21 cellular contexts compared by ENCODE assay signal in the genomic region with DNA sequence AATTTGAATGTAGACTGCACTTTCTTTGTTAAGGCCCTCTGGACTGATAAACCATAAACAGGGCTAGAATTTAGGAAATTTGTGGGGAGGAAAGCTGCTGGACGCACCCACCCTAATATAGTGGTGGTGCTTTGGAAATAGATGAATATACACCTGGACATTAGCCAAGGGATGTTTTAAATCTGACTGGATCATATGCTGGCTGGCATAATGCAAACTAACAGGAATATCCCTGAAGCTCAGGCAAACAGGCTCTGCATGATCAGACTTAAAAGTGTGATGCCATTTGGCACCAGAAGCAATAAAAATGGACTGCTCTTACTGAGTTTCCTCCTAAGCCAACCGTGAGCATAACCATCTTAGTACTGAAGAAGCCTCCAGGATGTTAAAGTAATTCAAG.
A peak's percentile ranks its signal among the peaks of the same experiment; 100 is the strongest.
DNase-seq lines count a peak whose midpoint lies in the region; ATAC-seq, FAIRE-seq and TF ChIP-seq lines count a peak whose summit lies in the region.
"Had no signal": no experiment of that assay in that cellular context is flagged by ENCODE, and none has a peak within 500 bp of the region (broad histone marks: within the 10 kb centered on the region; RNA-seq: fewer than 3 reads in every experiment).

No MANE protein-coding gene starts in this region.

- no peak overlapping the region for H2BK5ac ChIP-seq in IMR-90 (ENCODE audit: low read depth, low read length, poor library complexity, severe bottlenecking)

- H3K4me1 ChIP-seq in A549 (no peaks in the 10 kb centered on the region), IMR-90 (ENCODE audit: control insufficient read depth, insufficient read depth, low read length) (peaks cover 3% of the 10 kb centered on the region; the same call in 1 of the 2 replicates), right lobe of liver (no peaks in the 10 kb centered on the region)

- CTCF ChIA-PET in A549 (lab: Yijun Ruan, JAX): no interaction called here
- CTCF ChIA-PET in IMR-90 (lab: Yijun Ruan, JAX): no interaction called here

- H2BK120ac ChIP-seq in IMR-90 (ENCODE audit: low read depth, low read length): no peak overlapping the region

- no peak for TF ChIP-seq RAD21 in A549 (conservative IDR thresholded peaks at IDR 0.05 in 1 of 2, IDR thresholded peaks at IDR 0.05 in 1 of 2)
- no peak for TF ChIP-seq RAD21 in IMR-90 (IDR thresholded peaks at IDR 0.05; ENCODE audit: low read length)

- H2AFZ ChIP-seq in IMR-90 (replicated peaks; ENCODE audit: low read length, poor library complexity): no peak overlapping the region

- H4K91ac ChIP-seq in IMR-90 (ENCODE audit: insufficient read depth, low read depth, low read length): no peak overlapping the region

- H3K27me3 ChIP-seq in IMR-90 (ENCODE audit: control insufficient read depth, insufficient read depth, low read length): no peaks in the 10 kb centered on the region
- no peaks in the 10 kb centered on the region for H3K27me3 ChIP-seq in right lobe of liver

- no peak overlapping the region for H3K18ac ChIP-seq in IMR-90 (ENCODE audit: low read depth, low read length)

- no peak overlapping the region for H3K4ac ChIP-seq in IMR-90 (ENCODE audit: low read depth, low read length)

- WGBS in A549 (ENCODE audit: missing lambda C conversion rate): 31% methylated on average over 2 of the region's 2 CpGs
- WGBS in IMR-90 (ENCODE audit: extremely low coverage in 2 of 2, insufficient read length in 1 of 2), 2 experiments: no CpG with 5 or more reads among the region's 2 CpGs
- 27% methylated on average over 2 of the region's 2 CpGs for WGBS in right lobe of liver (ENCODE audit: insufficient coverage, low coverage, low lambda C conversion rate, missing lambda C conversion rate)

- dilution Hi-C loops in IMR-90 (cut with HindIII; ENCODE audit: low sequenced_read_pairs, unreplicated experiment): no loop called here

- H3K79me1 ChIP-seq in IMR-90 (ENCODE audit: low read depth in 1 of 2, low read length in 2 of 2): no peaks in the 10 kb centered on the region

- intact Hi-C loops in IMR-90 (cut with micrococcal nuclease) (no loop called here), right lobe of liver (cut with DNase I) (no loop called here)

- H2AK5ac ChIP-seq in IMR-90 (ENCODE audit: low read depth, low read length): no peak overlapping the region

- H3K36me3 ChIP-seq in IMR-90 (ENCODE audit: control insufficient read depth, insufficient read depth, low read length): no peaks in the 10 kb centered on the region
- no peaks in the 10 kb centered on the region for H3K36me3 ChIP-seq in right lobe of liver

- H3K9me3 ChIP-seq in A549 (0 out of 3 replicates have a peak, but pooled peaks cover 12% of the 10 kb centered on the region), IMR-90 (ENCODE audit: control insufficient read depth, insufficient read depth, low read length) (no peaks in the 10 kb centered on the region), right lobe of liver (no peaks in the 10 kb centered on the region)

- TF ChIP-seq EP300 in A549 (IDR thresholded peaks at IDR 0.05): no peak

- peak overlapping the region in 1 of 2 experiments; percentile 54; a peak in 2 of 6 replicates for H3K27ac ChIP-seq in A549
- H3K27ac ChIP-seq in IMR-90 (ENCODE audit: insufficient read depth, low read length): no peak overlapping the region
- no peak overlapping the region for H3K27ac ChIP-seq in right lobe of liver
- H3K27ac ChIP-seq: HL-60 had no signal

- POLR2A ChIA-PET in A549 (lab: Yijun Ruan, JAX) (no interaction called here), IMR-90 (lab: Charles Lee; ENCODE audit: unreplicated experiment) (no interaction called here)

- H3K9me1 ChIP-seq in IMR-90 (ENCODE audit: insufficient read depth, low read length): no peaks in the 10 kb centered on the region

- H3K4me2 ChIP-seq in A549 (0 out of 3 replicates have a peak overlapping the region, but pooled peaks have one; percentile 40), IMR-90 (ENCODE audit: low read depth, low read length) (no peak overlapping the region)

- H2BK20ac ChIP-seq in IMR-90 (ENCODE audit: low read depth, low read length): no peak overlapping the region

- no peak for DNase-seq in A549 (ENCODE audit: low read depth in 1 of 2, low spot score in 1 of 2)
- DNase-seq in IMR-90: peak; percentile 2
- DNase-seq in astrocyte of the spinal cord (ENCODE audit: low read depth, low spot score): peak; percentile 29
- peak; percentile 22 for DNase-seq in iris pigment epithelial cell (ENCODE audit: low read depth)
- no peak for DNase-seq in HPDE6-E6E7 (ENCODE audit: extremely low spot score)
- DNase-seq in right lobe of liver: no peak
- no peak for DNase-seq in AG20443 (ENCODE audit: low spot score)
- no peak for DNase-seq in activated CD4-positive, alpha-beta T cell treated with anti-CD3 and anti-CD28 coated beads for 48 hours
- DNase-seq: AML-193; CD4-positive, CD25-positive, alpha-beta regulatory T cell; MM.1S; NCI-H1105 treated with DMSO at 0.1 percent for 48 hours; NCI-H187 treated with DMSO at 0.1 percent for 48 hours; NCI-H2171; NCI-H510A treated with DMSO at 0.1 percent for 48 hours; OCI-M1; T-cell had no signal

- no peak overlapping the region for H3K4me3 ChIP-seq in A549
- H3K4me3 ChIP-seq in IMR-90 (ENCODE audit: insufficient read depth, low read depth, low read length): no peak overlapping the region
- H3K4me3 ChIP-seq in astrocyte of the spinal cord (ENCODE audit: low read depth, low read length): no peak overlapping the region
- no peak overlapping the region for H3K4me3 ChIP-seq in right lobe of liver

- TF ChIP-seq POLR2A in A549 (IDR thresholded peaks at IDR 0.05; ENCODE audit: low read length) (no peak), IMR-90 (IDR thresholded peaks at IDR 0.05; ENCODE audit: low read depth, low read length) (no peak), right lobe of liver (IDR thresholded peaks at IDR 0.05) (no peak)

- FAIRE-seq in A549 (lab: Jason Lieb, UNC): no peak
- FAIRE-seq: G401.6, GM12891, HepG2 had no signal

- no peak overlapping the region for H3K14ac ChIP-seq in IMR-90 (replicated peaks; ENCODE audit: low read depth, low read length)

- H4K20me1 ChIP-seq in IMR-90 (ENCODE audit: insufficient read depth, low read length): no peaks in the 10 kb centered on the region

- ATAC-seq in A549 (no peak), IMR-90 (ENCODE audit: low read depth) (no peak), right lobe of liver (no peak)
- ATAC-seq: HepG2, T-cell had no signal

- TF ChIP-seq CTCF in A549 (IDR thresholded peaks at IDR 0.05) (no peak), IMR-90 (conservative IDR thresholded peaks at IDR 0.05; ENCODE audit: low read depth, low read length) (no peak), astrocyte of the spinal cord (IDR thresholded peaks at IDR 0.05; ENCODE audit: low read depth, low read length) (no peak), right lobe of liver (IDR thresholded peaks at IDR 0.05) (no peak)

- no peak overlapping the region for H4K5ac ChIP-seq in IMR-90 (ENCODE audit: low read depth, low read length)

- H3K9ac ChIP-seq in IMR-90 (ENCODE audit: low read depth, low read length): no peak overlapping the region

- BruUV-seq in IMR-90 (replicated peaks; lab: Mats Ljungman, UMichigan): no TSS peak

- in situ Hi-C loops in IMR-90 (cut with MboI; ENCODE audit: low sequenced_read_pairs) (no loop called here), astrocyte of the spinal cord (cut with HindIII; ENCODE audit: low sequenced_read_pairs) (no loop called here)

- no peak overlapping the region for H4K8ac ChIP-seq in IMR-90 (ENCODE audit: low read depth in 2 of 2, low read length in 2 of 2)

- H3K23ac ChIP-seq in IMR-90 (ENCODE audit: low read depth, low read length): no peak overlapping the region

- no peak overlapping the region for H3K56ac ChIP-seq in IMR-90 (ENCODE audit: extremely low read depth, insufficient read depth, low read length)

- H2BK15ac ChIP-seq in IMR-90 (ENCODE audit: low read depth, low read length): no peak overlapping the region

- no peak overlapping the region for H2AK9ac ChIP-seq in IMR-90 (replicated peaks; ENCODE audit: low read depth, low read length, poor library complexity)

TF ChIP-seq in A549, 52 proteins besides CTCF, POLR2A, EP300 and RAD21 (continues in another document):
- TF ChIP-seq HMGXB4 (CRISPR knock-in tag; IDR thresholded peaks at IDR 0.05; ENCODE audit: borderline replicate concordance) (no peak), NFE2L2 (conservative IDR thresholded peaks at IDR 0.05; ENCODE audit: low read length) (no peak), HOXB5 (CRISPR knock-in tag; IDR thresholded peaks at IDR 0.05) (no peak), HDAC2 (IDR thresholded peaks at IDR 0.05) (no peak), CBX8 (IDR thresholded peaks at IDR 0.05) (no peak), ZSCAN20 (CRISPR knock-in tag; IDR thresholded peaks at IDR 0.05) (no peak)

TF ChIP-seq in IMR-90, 13 proteins besides CTCF, POLR2A, EP300 and RAD21:
- TF ChIP-seq BHLHE40 (IDR thresholded peaks at IDR 0.05; ENCODE audit: low read depth, low read length) (no peak), USF2 (IDR thresholded peaks at IDR 0.05; ENCODE audit: low read depth, low read length) (no peak), CEBPB (IDR thresholded peaks at IDR 0.05; ENCODE audit: low read depth, low read length) (no peak), MAFK (IDR thresholded peaks at IDR 0.05; ENCODE audit: low read depth, low read length) (no peak), RFX5 (IDR thresholded peaks at IDR 0.05; ENCODE audit: low read depth, low read length) (no peak), MXI1 (IDR thresholded peaks at IDR 0.05; ENCODE audit: borderline replicate concordance, low read depth, low read length) (no peak), FOS (IDR thresholded peaks at IDR 0.05; ENCODE audit: low read depth, low read length) (no peak), NFE2L2 (IDR thresholded peaks at IDR 0.05; ENCODE audit: low read depth, low read length) (no peak), RCOR1 (IDR thresholded peaks at IDR 0.05; ENCODE audit: insufficient replicate concordance, low read length) (no peak), CHD1 (IDR thresholded peaks at IDR 0.05; ENCODE audit: low read depth, low read length) (no peak), SMC3 (IDR thresholded peaks at IDR 0.05; ENCODE audit: low read depth, low read length) (no peak), MAZ (IDR thresholded peaks at IDR 0.05; ENCODE audit: borderline replicate concordance, low read depth, low read length) (no peak)

Comparison
In these comparisons a context has a peak if more than half of its experiments do, and no peak if none do; other contexts are left out.
1. DNase-seq: peak in IMR-90 (single experiment), astrocyte of the spinal cord (single experiment) and iris pigment epithelial cell (single experiment); none in A549 (0 of 2), HPDE6-E6E7 (single experiment), right lobe of liver (0 of 3), AG20443 (single experiment) and activated CD4-positive, alpha-beta T cell treated with anti-CD3 and anti-CD28 coated beads for 48 hours (single experiment).